34 cellular contexts compared by ENCODE assay signal in the genomic region with DNA sequence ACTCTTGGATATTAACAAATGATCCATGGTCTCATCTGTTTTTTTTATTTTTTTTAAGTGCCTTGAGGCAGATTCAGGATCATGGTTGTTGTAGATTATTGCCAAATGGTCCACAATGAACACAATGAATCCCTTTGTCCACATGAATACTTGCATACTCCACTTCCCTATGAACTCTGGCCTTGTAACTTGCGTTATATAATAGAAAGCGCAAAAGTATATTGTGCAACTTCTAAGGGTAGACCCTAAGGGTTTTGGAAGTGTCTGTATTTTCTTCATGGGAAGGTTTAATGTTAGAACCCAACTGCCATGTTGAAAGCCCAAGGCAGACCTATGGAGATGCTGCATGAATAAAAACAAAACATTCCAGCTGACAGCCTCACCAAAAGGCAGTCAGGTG. TPM values are rescaled to one million over a fixed set of nuclear protein-coding genes. Genes with fewer than 3 reads are reported as not detected.
"Had no signal": no experiment of that assay in that cellular context is flagged by ENCODE, and none has a peak within 500 bp of the region (broad histone marks: within the 10 kb centered on the region; RNA-seq: fewer than 3 reads in every experiment).

No MANE protein-coding gene starts in this region.

- H3K27ac ChIP-seq: adrenal gland, body of pancreas, esophagus muscularis mucosa, foreskin keratinocyte, gastroesophageal sphincter had no signal

- H3K4me3 ChIP-seq: adrenal gland, body of pancreas, esophagus muscularis mucosa, gastroesophageal sphincter had no signal

- ATAC-seq: activated CD4-positive, alpha-beta T cell treated with anti-CD3 and anti-CD28 coated beads for 36 hours; activated CD8-positive, alpha-beta memory T cell treated with anti-CD3 and anti-CD28 coated beads, Interleukin-2, amount 10 ng/mL, durations not matched to agents 7 days and 5 days; activated CD8-positive, alpha-beta T cell treated with anti-CD3 and anti-CD28 coated beads, Interleukin-2, amount 10 ng/mL, durations not matched to agents 7 days and 5 days; activated naive CD8-positive, alpha-beta T cell treated with anti-CD3 and anti-CD28 coated beads, Interleukin-2, amount 50 U/mL, for 24 hours; body of pancreas; effector memory CD8-positive, alpha-beta T cell; foreskin keratinocyte; gastroesophageal sphincter had no signal

- H3K9me3 ChIP-seq: adrenal gland, body of pancreas, esophagus muscularis mucosa, gastroesophageal sphincter had no signal

- H3K4me1 ChIP-seq: adrenal gland, body of pancreas, esophagus muscularis mucosa, foreskin keratinocyte, gastroesophageal sphincter had no signal

- H3K27me3 ChIP-seq: adrenal gland, body of pancreas, esophagus muscularis mucosa, foreskin keratinocyte, gastroesophageal sphincter had no signal

- H3K36me3 ChIP-seq: adrenal gland, esophagus muscularis mucosa, gastroesophageal sphincter had no signal

- DNase-seq: activated CD4-positive, alpha-beta memory T cell treated with anti-CD3 and anti-CD28 coated beads for 36 hours; activated CD4-positive, alpha-beta T cell treated with anti-CD3 and anti-CD28 coated beads for 36 hours; activated CD4-positive, alpha-beta T cell treated with anti-CD3 and anti-CD28 coated beads, Interleukin-2, amount 10 ng/mL, durations not matched to agents 24 days and 14 days; activated CD4-positive, CD25-positive, alpha-beta regulatory T cell; activated CD4-positive, CD25-positive, alpha-beta regulatory T cell treated with anti-CD3 and anti-CD28 coated beads, Interleukin-2, amount 50 U/mL, for 72 hours; activated CD8-positive, alpha-beta memory T cell treated with anti-CD3 and anti-CD28 coated beads, Interleukin-2, amount 10 ng/mL, durations not matched to agents 7 days and 5 days; activated CD8-positive, alpha-beta memory T cell treated with anti-CD3 and anti-CD28 coated beads, Interleukin-2, amount 50 U/mL, for 4 hours; activated CD8-positive, alpha-beta T cell treated with anti-CD3 and anti-CD28 coated beads, Interleukin-2, amount 10 ng/mL, durations not matched to agents 7 days and 5 days; activated effector memory CD4-positive, alpha-beta T cell treated with anti-CD3 and anti-CD28 coated beads, Interleukin-2, amount 50 U/mL, for 16 hours; activated naive CD4-positive, alpha-beta T cell treated with anti-CD3 and anti-CD28 coated beads for 36 hours; activated naive CD8-positive, alpha-beta T cell treated with anti-CD3 and anti-CD28 coated beads for 36 hours; activated naive CD8-positive, alpha-beta T cell treated with anti-CD3 and anti-CD28 coated beads, Interleukin-2, amount 50 U/mL, for 24 hours; activated T-cell treated with anti-CD3 and anti-CD28 coated beads, Interleukin-2, amount 50 U/mL, for 1 hour; activated T-cell treated with anti-CD3 and anti-CD28 coated beads, Interleukin-2, amount 50 U/mL, for 48 hours; adrenal gland; amygdala; aorta; body of pancreas; caudate nucleus; cortex of kidney; dermis blood vessel endothelial cell; effector CD4-positive, alpha-beta T cell; effector memory CD8-positive, alpha-beta T cell; erythroblast; foreskin keratinocyte; T-helper 1 cell; T-helper 2 cell had no signal

RNA-seq across cellular contexts. Expression of a gene that starts 8.1 kb away (rescaled TPM):
- total RNA-seq: activated CD4-positive, alpha-beta memory T cell treated with anti-CD3 and anti-CD28 coated beads for 36 hours; activated CD4-positive, alpha-beta T cell treated with anti-CD3 and anti-CD28 coated beads for 36 hours; activated CD4-positive, alpha-beta T cell treated with anti-CD3 and anti-CD28 coated beads, Interleukin-2, amount 10 ng/mL, durations not matched to agents 24 days and 14 days; activated CD8-positive, alpha-beta memory T cell treated with anti-CD3 and anti-CD28 coated beads for 36 hours; activated CD8-positive, alpha-beta memory T cell treated with anti-CD3 and anti-CD28 coated beads, Interleukin-2, amount 10 ng/mL, durations not matched to agents 7 days and 5 days; activated CD8-positive, alpha-beta T cell treated with anti-CD3 and anti-CD28 coated beads, Interleukin-2, amount 10 ng/mL, durations not matched to agents 7 days and 5 days; activated naive CD4-positive, alpha-beta T cell treated with anti-CD3 and anti-CD28 coated beads for 36 hours; activated naive CD8-positive, alpha-beta T cell treated with anti-CD3 and anti-CD28 coated beads for 36 hours; activated T-helper 1 cell treated with anti-CD3 and anti-CD28 coated beads, Interleukin-12 subunit alpha, Interleukin-12 subunit beta, Interleukin-2, Interleukin-4 antibody, amounts not matched to agents 30 ng/mL and 10 ng/mL and 1 ng/mL, durations not matched to agents 14 hours and 24 hours and 36 hours; activated T-helper 2 cell treated with anti-CD3 and anti-CD28 coated beads, Interferon-gamma antibody, Interleukin-2, Interleukin-4, amounts not matched to agents 10 μg/mL and 5 μg/mL and 100 μg/mL, durations not matched to agents 14 hours and 24 hours and 36 hours; adrenal gland; aorta; body of pancreas; chondrocyte; dermis blood vessel endothelial cell; esophagus muscularis mucosa; foreskin keratinocyte; gastroesophageal sphincter; glomerular endothelial cell had no signal
- polyA plus RNA-seq: adrenal gland, aorta, foreskin keratinocyte had no signal

RNA-seq across cellular contexts. Expression of a gene that starts 29.0 kb away (rescaled TPM):
- total RNA-seq: activated CD4-positive, alpha-beta memory T cell treated with anti-CD3 and anti-CD28 coated beads for 36 hours; activated CD4-positive, alpha-beta T cell treated with anti-CD3 and anti-CD28 coated beads for 36 hours; activated CD4-positive, alpha-beta T cell treated with anti-CD3 and anti-CD28 coated beads, Interleukin-2, amount 10 ng/mL, durations not matched to agents 24 days and 14 days; activated CD8-positive, alpha-beta memory T cell treated with anti-CD3 and anti-CD28 coated beads for 36 hours; activated CD8-positive, alpha-beta memory T cell treated with anti-CD3 and anti-CD28 coated beads, Interleukin-2, amount 10 ng/mL, durations not matched to agents 7 days and 5 days; activated CD8-positive, alpha-beta T cell treated with anti-CD3 and anti-CD28 coated beads, Interleukin-2, amount 10 ng/mL, durations not matched to agents 7 days and 5 days; activated naive CD4-positive, alpha-beta T cell treated with anti-CD3 and anti-CD28 coated beads for 36 hours; activated naive CD8-positive, alpha-beta T cell treated with anti-CD3 and anti-CD28 coated beads for 36 hours; activated T-helper 1 cell treated with anti-CD3 and anti-CD28 coated beads, Interleukin-12 subunit alpha, Interleukin-12 subunit beta, Interleukin-2, Interleukin-4 antibody, amounts not matched to agents 30 ng/mL and 10 ng/mL and 1 ng/mL, durations not matched to agents 14 hours and 24 hours and 36 hours; activated T-helper 2 cell treated with anti-CD3 and anti-CD28 coated beads, Interferon-gamma antibody, Interleukin-2, Interleukin-4, amounts not matched to agents 10 μg/mL and 5 μg/mL and 100 μg/mL, durations not matched to agents 14 hours and 24 hours and 36 hours; adrenal gland; aorta; body of pancreas; chondrocyte; dermis blood vessel endothelial cell; esophagus muscularis mucosa; foreskin keratinocyte; gastroesophageal sphincter; glomerular endothelial cell had no signal
- polyA plus RNA-seq: adrenal gland, aorta, foreskin keratinocyte had no signal

RNA-seq across cellular contexts. Expression of a gene that starts 50.3 kb away (rescaled TPM):
- total RNA-seq: activated CD4-positive, alpha-beta memory T cell treated with anti-CD3 and anti-CD28 coated beads for 36 hours; activated CD4-positive, alpha-beta T cell treated with anti-CD3 and anti-CD28 coated beads for 36 hours; activated CD4-positive, alpha-beta T cell treated with anti-CD3 and anti-CD28 coated beads, Interleukin-2, amount 10 ng/mL, durations not matched to agents 24 days and 14 days; activated CD8-positive, alpha-beta memory T cell treated with anti-CD3 and anti-CD28 coated beads for 36 hours; activated CD8-positive, alpha-beta memory T cell treated with anti-CD3 and anti-CD28 coated beads, Interleukin-2, amount 10 ng/mL, durations not matched to agents 7 days and 5 days; activated CD8-positive, alpha-beta T cell treated with anti-CD3 and anti-CD28 coated beads, Interleukin-2, amount 10 ng/mL, durations not matched to agents 7 days and 5 days; activated naive CD4-positive, alpha-beta T cell treated with anti-CD3 and anti-CD28 coated beads for 36 hours; activated naive CD8-positive, alpha-beta T cell treated with anti-CD3 and anti-CD28 coated beads for 36 hours; activated T-helper 1 cell treated with anti-CD3 and anti-CD28 coated beads, Interleukin-12 subunit alpha, Interleukin-12 subunit beta, Interleukin-2, Interleukin-4 antibody, amounts not matched to agents 30 ng/mL and 10 ng/mL and 1 ng/mL, durations not matched to agents 14 hours and 24 hours and 36 hours; activated T-helper 2 cell treated with anti-CD3 and anti-CD28 coated beads, Interferon-gamma antibody, Interleukin-2, Interleukin-4, amounts not matched to agents 10 μg/mL and 5 μg/mL and 100 μg/mL, durations not matched to agents 14 hours and 24 hours and 36 hours; adrenal gland; aorta; body of pancreas; chondrocyte; dermis blood vessel endothelial cell; esophagus muscularis mucosa; foreskin keratinocyte; gastroesophageal sphincter; glomerular endothelial cell had no signal
- polyA plus RNA-seq: adrenal gland, aorta, foreskin keratinocyte had no signal

RNA-seq across cellular contexts. Expression of a gene that starts 58.6 kb away (rescaled TPM):
- total RNA-seq: activated CD4-positive, alpha-beta memory T cell treated with anti-CD3 and anti-CD28 coated beads for 36 hours; activated CD4-positive, alpha-beta T cell treated with anti-CD3 and anti-CD28 coated beads for 36 hours; activated CD4-positive, alpha-beta T cell treated with anti-CD3 and anti-CD28 coated beads, Interleukin-2, amount 10 ng/mL, durations not matched to agents 24 days and 14 days; activated CD8-positive, alpha-beta memory T cell treated with anti-CD3 and anti-CD28 coated beads for 36 hours; activated CD8-positive, alpha-beta memory T cell treated with anti-CD3 and anti-CD28 coated beads, Interleukin-2, amount 10 ng/mL, durations not matched to agents 7 days and 5 days; activated CD8-positive, alpha-beta T cell treated with anti-CD3 and anti-CD28 coated beads, Interleukin-2, amount 10 ng/mL, durations not matched to agents 7 days and 5 days; activated naive CD4-positive, alpha-beta T cell treated with anti-CD3 and anti-CD28 coated beads for 36 hours; activated naive CD8-positive, alpha-beta T cell treated with anti-CD3 and anti-CD28 coated beads for 36 hours; activated T-helper 1 cell treated with anti-CD3 and anti-CD28 coated beads, Interleukin-12 subunit alpha, Interleukin-12 subunit beta, Interleukin-2, Interleukin-4 antibody, amounts not matched to agents 30 ng/mL and 10 ng/mL and 1 ng/mL, durations not matched to agents 14 hours and 24 hours and 36 hours; activated T-helper 2 cell treated with anti-CD3 and anti-CD28 coated beads, Interferon-gamma antibody, Interleukin-2, Interleukin-4, amounts not matched to agents 10 μg/mL and 5 μg/mL and 100 μg/mL, durations not matched to agents 14 hours and 24 hours and 36 hours; adrenal gland; aorta; body of pancreas; chondrocyte; dermis blood vessel endothelial cell; esophagus muscularis mucosa; foreskin keratinocyte; gastroesophageal sphincter; glomerular endothelial cell had no signal
- polyA plus RNA-seq: adrenal gland, aorta, foreskin keratinocyte had no signal
